ENCODE assay signal across 21 cellular contexts in genomic region chr5:176886336-176887251, GRCh38. TPM values are rescaled to one million over a fixed set of nuclear protein-coding genes. Genes with fewer than 3 reads are reported as not detected.
DNase-seq lines count a peak whose midpoint lies in the region; ATAC-seq and TF ChIP-seq lines count a peak whose summit lies in the region.
"Had no signal": no experiment of that assay in that cellular context is flagged by ENCODE, and none has a peak within 500 bp of the region (broad histone marks: within the 10 kb centered on the region; RNA-seq: fewer than 3 reads in every experiment).

No MANE protein-coding gene starts in this region.

- no peak overlapping the region for H3K9ac ChIP-seq in smooth muscle cell (ENCODE audit: low read depth)

- H3K27ac Mint-ChIP-seq in T-helper 17 cell, result no peak overlapping the region

- ATAC-seq in T-helper 17 cell (no peak), HG02870 (IDR thresholded peaks at IDR 0.05; ENCODE audit: unreplicated experiment) (no peak), HG03432 (IDR thresholded peaks at IDR 0.05; ENCODE audit: unreplicated experiment) (no peak)
- ATAC-seq: GM12878 had no signal

- intact Hi-C loops in cardiac septum (cut with DNase I), result no loop called here

- peak overlapping the region; percentile 12 for H3K4me3 Mint-ChIP-seq in T-helper 17 cell
- H3K4me3 Mint-ChIP-seq: CD4-positive, CD25-positive, alpha-beta regulatory T cell had no signal

- H2AFZ ChIP-seq in smooth muscle cell (ENCODE audit: low read depth), result no peak overlapping the region

- H3F3A ChIP-seq in smooth muscle cell (ENCODE audit: low read depth), result no peaks in the 10 kb centered on the region

- DNase-seq in cardiac septum (ENCODE audit: low spot score) (peak; percentile 47), right atrium auricular region (ENCODE audit: low spot score) (no peak), T-helper 17 cell (no peak), medulla oblongata (ENCODE audit: extremely low spot score) (peak; percentile 14), ecto neural progenitor cell (ENCODE audit: low spot score) (no peak), smooth muscle cell (lab: John Stamatoyannopoulos, UW; ENCODE audit: unreplicated experiment) (no peak)
- DNase-seq: Calu3; CD4-positive, CD25-positive, alpha-beta regulatory T cell; HCEC 1CT; NCI-H1092 treated with DMSO at 0.1 percent for 48 hours; NCI-H1694; NCI-H2107; NCI-H226; NCI-H526 treated with DMSO at 0.1 percent for 48 hours; NK-92 treated with Interleukin-12 subunit alpha and Interleukin-12 subunit beta, amount 100 ng/mL, for 24 hours had no signal

- H3K36me3 ChIP-seq in right atrium auricular region (no peaks in the 10 kb centered on the region), smooth muscle cell (ENCODE audit: low read depth) (no peaks in the 10 kb centered on the region)

- H3K4me3 ChIP-seq in right atrium auricular region (no peak overlapping the region), smooth muscle cell (no peak overlapping the region)
- H3K4me3 ChIP-seq: A549, GM12878, K562 had no signal

- H3K36me3 Mint-ChIP-seq in T-helper 17 cell (ENCODE audit: low read depth), result peaks cover 2% of the 10 kb centered on the region
- H3K36me3 Mint-ChIP-seq: CD4-positive, CD25-positive, alpha-beta regulatory T cell had no signal

- H3K4me1 ChIP-seq in right atrium auricular region (no peaks in the 10 kb centered on the region), smooth muscle cell (ENCODE audit: low read depth) (no peaks in the 10 kb centered on the region)
- H3K4me1 ChIP-seq: A549 had no signal

- TF ChIP-seq CTCF in right atrium auricular region (IDR thresholded peaks at IDR 0.05) (no peak), smooth muscle cell (IDR thresholded peaks at IDR 0.05; ENCODE audit: borderline replicate concordance, insufficient read depth, poor library complexity, severe bottlenecking) (no peak)

- no peak overlapping the region for H3K4me2 ChIP-seq in smooth muscle cell
- H3K4me2 ChIP-seq: A549 had no signal

- H3K27ac ChIP-seq in right atrium auricular region (no peak overlapping the region), smooth muscle cell (ENCODE audit: low read depth) (no peak overlapping the region)
- H3K27ac ChIP-seq: A549, HL-60 had no signal

- peaks cover 13% of the 10 kb centered on the region for H3K27me3 Mint-ChIP-seq in T-helper 17 cell

- H3K27me3 ChIP-seq in right atrium auricular region (no peaks in the 10 kb centered on the region), smooth muscle cell (ENCODE audit: low read depth) (no peaks in the 10 kb centered on the region)

- H3K4me1 Mint-ChIP-seq in T-helper 17 cell, result peaks cover 11% of the 10 kb centered on the region

- 92% methylated on average over 13 of the region's 13 CpGs for WGBS in smooth muscle cell (ENCODE audit: low lambda C conversion rate)

- no peaks in the 10 kb centered on the region for H4K20me1 ChIP-seq in smooth muscle cell (ENCODE audit: low read depth)

- H3K79me2 ChIP-seq in smooth muscle cell (ENCODE audit: low read depth), result no peaks in the 10 kb centered on the region

- H3K9me3 ChIP-seq in right atrium auricular region (no peaks in the 10 kb centered on the region), T-helper 17 cell (ENCODE audit: control insufficient read depth, low read length, poor library complexity, severe bottlenecking) (no peaks in the 10 kb centered on the region), smooth muscle cell (replicated peaks; ENCODE audit: low read depth) (no peaks in the 10 kb centered on the region)
- H3K9me3 ChIP-seq: A549 had no signal

RNA-seq across cellular contexts. Expression of gene HK3, which starts 12.6 kb away (rescaled TPM):
- total RNA-seq in cardiac septum (4.3 TPM), right atrium auricular region (1 to 10 TPM in 1 of 2 donors, under 1 TPM in 1; 0.85 to 4.4 TPM), T-helper 17 cell (1 to 10 TPM; 1.2 to 4.6 TPM), smooth muscle cell (0.49 TPM in 1 of 2 replicates, not detected in the other)
- polyA plus RNA-seq in smooth muscle cell, result not detected in 2 replicates
- polyA plus RNA-seq: K562 had no signal

Comparison
In these comparisons a context has a peak if more than half of its experiments do, and no peak if none do; other contexts are left out.
1. DNase-seq: peak in cardiac septum (single experiment) and medulla oblongata (single experiment); none in right atrium auricular region (single experiment), T-helper 17 cell (0 of 3), ecto neural progenitor cell (single experiment) and smooth muscle cell (single experiment).